Comparison of ENCODE assay signal across 13 cellular contexts in genomic region chr1:78377356-78377928, GRCh38.
A peak's percentile ranks its signal among the peaks of the same experiment; 100 is the strongest.
DNase-seq lines count a peak whose midpoint lies in the region; ATAC-seq lines count a peak whose summit lies in the region.
"Had no signal": no experiment of that assay in that cellular context is flagged by ENCODE, and none has a peak within 500 bp of the region (broad histone marks: within the 10 kb centered on the region; RNA-seq: fewer than 3 reads in every experiment).

No MANE protein-coding gene starts in this region.

- H3K4me3 Mint-ChIP-seq in T-helper 2 cell treated with Interferon-gamma antibody and Interleukin-4, amounts not matched to agents 5 μg/mL and 100 μg/mL, for 36 hours, result no peak overlapping the region
- no peak overlapping the region for H3K4me3 Mint-ChIP-seq in activated CD8-positive, alpha-beta memory T cell treated with anti-CD3 and anti-CD28 coated beads, Interleukin-2, amount 10 ng/mL, durations not matched to agents 7 days and 5 days
- H3K4me3 Mint-ChIP-seq: HFFc6 had no signal

- DNase-seq in DMS53 (lab: John Stamatoyannopoulos, UW), result peak; percentile 86
- peak; percentile 14 for DNase-seq in M059J (ENCODE audit: low read depth)
- DNase-seq in T-helper 2 cell treated with Interferon-gamma antibody and Interleukin-4, amounts not matched to agents 5 μg/mL and 100 μg/mL, for 36 hours (ENCODE audit: low spot score), result no peak
- no peak for DNase-seq in H7
- DNase-seq in activated CD8-positive, alpha-beta memory T cell treated with anti-CD3 and anti-CD28 coated beads, Interleukin-2, amount 10 ng/mL, durations not matched to agents 7 days and 5 days, result no peak
- no peak for DNase-seq in NCI-H345 (lab: John Stamatoyannopoulos, UW)
- DNase-seq: activated naive CD4-positive, alpha-beta T cell treated with Interleukin-2 at 50 U/mL for 16 hours; GF-D8; HFFc6; NCI-H1048; stimulated activated naive CD4-positive, alpha-beta T cell treated with Interleukin-2 at 50 U/mL for 16 hours had no signal

- no peaks in the 10 kb centered on the region for H3K27me3 ChIP-seq in H7 (ENCODE audit: control insufficient read depth, insufficient read depth, low read length)

- CTCF ChIA-PET in activated CD8-positive, alpha-beta memory T cell treated with anti-CD3 and anti-CD28 coated beads, Interleukin-2, amount 10 ng/mL, durations not matched to agents 7 days and 5 days (lab: Charles Lee), result no interaction called here

- no peak overlapping the region for H3K27ac Mint-ChIP-seq in T-helper 2 cell treated with Interferon-gamma antibody and Interleukin-4, amounts not matched to agents 5 μg/mL and 100 μg/mL, for 36 hours
- H3K27ac Mint-ChIP-seq in activated CD8-positive, alpha-beta memory T cell treated with anti-CD3 and anti-CD28 coated beads, Interleukin-2, amount 10 ng/mL, durations not matched to agents 7 days and 5 days, result no peak overlapping the region
- H3K27ac Mint-ChIP-seq: HFFc6 had no signal

- no peaks in the 10 kb centered on the region for H3K36me3 Mint-ChIP-seq in T-helper 2 cell treated with Interferon-gamma antibody and Interleukin-4, amounts not matched to agents 5 μg/mL and 100 μg/mL, for 36 hours (ENCODE audit: low read depth)
- H3K36me3 Mint-ChIP-seq in activated CD8-positive, alpha-beta memory T cell treated with anti-CD3 and anti-CD28 coated beads, Interleukin-2, amount 10 ng/mL, durations not matched to agents 7 days and 5 days, result no peaks in the 10 kb centered on the region

- no peaks in the 10 kb centered on the region for H3K36me3 ChIP-seq in H7 (replicated peaks; ENCODE audit: control insufficient read depth, insufficient read depth, low read length)

- no peaks in the 10 kb centered on the region for H3K27me3 Mint-ChIP-seq in T-helper 2 cell treated with Interferon-gamma antibody and Interleukin-4, amounts not matched to agents 5 μg/mL and 100 μg/mL, for 36 hours (ENCODE audit: low read depth)
- H3K27me3 Mint-ChIP-seq in activated CD8-positive, alpha-beta memory T cell treated with anti-CD3 and anti-CD28 coated beads, Interleukin-2, amount 10 ng/mL, durations not matched to agents 7 days and 5 days, result no peaks in the 10 kb centered on the region

- H3K4me1 Mint-ChIP-seq in T-helper 2 cell treated with Interferon-gamma antibody and Interleukin-4, amounts not matched to agents 5 μg/mL and 100 μg/mL, for 36 hours (ENCODE audit: low read depth), result no peaks in the 10 kb centered on the region
- no peaks in the 10 kb centered on the region for H3K4me1 Mint-ChIP-seq in activated CD8-positive, alpha-beta memory T cell treated with anti-CD3 and anti-CD28 coated beads, Interleukin-2, amount 10 ng/mL, durations not matched to agents 7 days and 5 days

- H3K9me3 Mint-ChIP-seq in T-helper 2 cell treated with Interferon-gamma antibody and Interleukin-4, amounts not matched to agents 5 μg/mL and 100 μg/mL, for 36 hours, result no peaks in the 10 kb centered on the region
- H3K9me3 Mint-ChIP-seq in activated CD8-positive, alpha-beta memory T cell treated with anti-CD3 and anti-CD28 coated beads, Interleukin-2, amount 10 ng/mL, durations not matched to agents 7 days and 5 days (ENCODE audit: low read depth), result no peaks in the 10 kb centered on the region
- H3K9me3 Mint-ChIP-seq: HFFc6 had no signal

- ATAC-seq in GM19452 (IDR thresholded peaks at IDR 0.05; ENCODE audit: unreplicated experiment) (peak; percentile 94), HG02938 (IDR thresholded peaks at IDR 0.05; ENCODE audit: unreplicated experiment) (peak; percentile 92)
- no peak for ATAC-seq in activated CD8-positive, alpha-beta memory T cell treated with anti-CD3 and anti-CD28 coated beads, Interleukin-2, amount 10 ng/mL, durations not matched to agents 7 days and 5 days

- H3K4me3 ChIP-seq in H7 (ENCODE audit: insufficient read depth, low read depth, low read length), result no peak overlapping the region

Comparison
In these comparisons a context has a peak if more than half of its experiments do, and no peak if none do; other contexts are left out.
1. DNase-seq: peak in DMS53 (single experiment) and M059J (single experiment); none in T-helper 2 cell treated with Interferon-gamma antibody and Interleukin-4, amounts not matched to agents 5 μg/mL and 100 μg/mL, for 36 hours (single experiment), H7 (single experiment), activated CD8-positive, alpha-beta memory T cell treated with anti-CD3 and anti-CD28 coated beads, Interleukin-2, amount 10 ng/mL, durations not matched to agents 7 days and 5 days (single experiment) and NCI-H345 (single experiment).